8 cellular contexts compared by ENCODE assay signal in the genomic region with DNA sequence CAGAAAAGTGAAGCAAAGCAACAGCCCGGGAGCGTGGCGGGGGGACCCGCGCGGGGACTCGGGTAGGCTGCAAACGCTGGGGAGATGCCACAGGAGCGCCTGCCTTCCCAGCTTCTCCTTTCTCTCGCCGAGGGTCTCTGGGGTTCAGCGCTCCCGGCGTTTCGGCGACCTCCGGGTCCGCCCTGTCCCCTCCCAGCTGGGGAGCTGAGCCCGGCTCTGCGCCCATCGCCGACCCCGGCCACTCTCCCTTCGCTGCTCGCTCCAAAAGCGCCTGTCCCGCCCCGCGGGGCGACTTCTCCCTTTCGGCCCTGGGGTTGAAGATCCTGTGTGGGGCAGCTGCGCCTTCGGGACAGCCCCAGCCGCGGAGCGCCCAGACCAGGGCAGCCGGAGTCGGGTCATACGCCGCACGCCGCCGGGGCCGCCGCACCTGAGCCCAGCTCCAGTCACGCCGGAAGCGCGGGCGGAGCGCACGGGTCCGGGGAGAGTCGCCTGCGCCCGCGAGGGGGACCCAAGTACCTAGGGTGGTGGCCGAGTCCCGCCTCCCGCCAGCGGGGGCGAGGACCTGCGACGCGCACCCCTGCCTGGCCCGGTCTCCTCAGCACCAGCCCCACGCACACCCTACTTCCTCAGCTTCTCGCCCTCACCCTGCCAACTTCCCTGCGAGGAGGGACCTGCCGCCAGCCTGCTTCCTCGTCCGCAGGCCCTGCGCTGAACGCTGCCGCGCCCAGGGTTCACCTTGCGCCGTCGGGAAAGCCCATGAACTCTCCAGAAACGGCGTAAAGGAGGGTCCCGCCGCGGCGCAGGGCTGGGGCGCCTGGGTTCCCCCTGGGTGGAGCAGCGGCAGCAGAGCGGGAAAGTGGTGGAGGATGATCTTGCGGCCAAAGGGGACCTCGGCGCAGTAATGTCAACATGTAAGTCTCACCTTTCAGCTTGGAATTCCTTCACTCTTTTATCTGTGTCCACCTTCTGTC. TPM values are rescaled to one million over a fixed set of nuclear protein-coding genes. Genes with fewer than 3 reads are reported as not detected.
DNase-seq lines count a peak whose midpoint lies in the region; ATAC-seq and TF ChIP-seq lines count a peak whose summit lies in the region.

A gene (plus strand): TSS at position 587 of the 971 bp plus-strand sequence. CDS start 323 bp downstream, at position 910.

- H3K27ac Mint-ChIP-seq in T-cell (no peak within 1 kb of the TSS), brain (peak within 1 kb of the TSS in 4 of 5 experiments; percentile 39 to 78 (median 48))

- H3K4me3 Mint-ChIP-seq in T-cell (peak within 1 kb of the TSS; percentile 76 to 86 (median 80)), brain (peak within 1 kb of the TSS; percentile 84 to 91 (median 87))

- CTCF ChIA-PET in T-cell (lab: Charles Lee), result interaction anchor here (0.6 to 0.8 kb wide), 2 partner anchors 16 to 46 kb away, joined by 3 to 6 read pairs; no protein-coding TSS in a partner anchor

- H3K4me3 ChIP-seq in AG10803 (ENCODE audit: low read length), result peak within 1 kb of the TSS; percentile 70

- H3K9me3 Mint-ChIP-seq in T-cell (no peaks in the 10 kb centered on the region), brain (peaks cover 0 to 3% (median 0%) of the 10 kb centered on the region in 5 experiments)

- DNase-seq in AG10803 (ENCODE audit: low read depth) (peak; percentile 45), T-cell (peak in 30 of 34 experiments; percentile 5 to 47 (median 20)), islet precursor cell (peak; percentile 86), dedifferentiated amniotic fluid mesenchymal stem cell (ENCODE audit: extremely low spot score) (no peak)
- peak; percentile 12 to 32 for DNase-seq in stimulated activated CD4-positive, alpha-beta T cell treated with anti-CD3 and anti-CD28 coated beads, Interleukin-15, amount 100 ng/mL, for 48 hours (ENCODE audit: low read depth in 2 of 2)

- POLR2A ChIA-PET in T-cell (lab: Charles Lee), result interaction anchor here (0.6 to 0.7 kb wide), 4 partner anchors 18 to 1010 kb away, joined by 3 to 5 read pairs (median 3); no protein-coding TSS in a partner anchor

- peaks cover 15 to 21% of the 10 kb centered on the region in 2 donors for H3K27me3 Mint-ChIP-seq in T-cell
- peaks cover 42% of the 10 kb centered on the region for H3K27me3 Mint-ChIP-seq in brain

- TF ChIP-seq CTCF in AG10803 (conservative IDR thresholded peaks at IDR 0.05; ENCODE audit: low read length), result 0 out of 2 replicates have a peak, but pooled peaks have one; percentile 7
- peak in 1 of 2 experiments; percentile 40 for TF ChIP-seq CTCF in brain (conservative IDR thresholded peaks at IDR 0.05)

- H3K36me3 Mint-ChIP-seq in T-cell (no peaks in the 10 kb centered on the region), brain (no peaks in the 10 kb centered on the region)

- H3K4me1 Mint-ChIP-seq in T-cell (peaks cover 0 to 17% (median 10%) of the 10 kb centered on the region in 3 donors), brain (peaks cover 5% of the 10 kb centered on the region)

- ATAC-seq in GM19351 (IDR thresholded peaks at IDR 0.05; ENCODE audit: unreplicated experiment), result peak; percentile 85
- peak; percentile 87 for ATAC-seq in HG03442 (IDR thresholded peaks at IDR 0.05; ENCODE audit: unreplicated experiment)
- peak; percentile 81 to 89 (median 86) for ATAC-seq in T-cell (replicated peaks in 1 of 4)

RNA-seq across cellular contexts. Expression of the gene that starts here (rescaled TPM):
- under 1 TPM; 0.51 to 0.89 (median 0.61) TPM for total RNA-seq in T-cell
- 0.42 TPM for polyA plus RNA-seq in brain (ENCODE audit: insufficient read depth, low read depth, low replicate concordance)

Comparison
In these comparisons a context has a peak if more than half of its experiments do, and no peak if none do; other contexts are left out.
1. Peak in DNase-seq and ATAC-seq in T-cell; RNA of the gene not detected or under 1 TPM.
2. H3K27ac Mint-ChIP-seq: peak in brain (4 of 5); none in T-cell (0 of 2).
3. Peak in every context shown above with its lines, with median percentiles within 50 percentile points of each other: ATAC-seq.